8 cellular contexts compared by ENCODE assay signal in the genomic region with DNA sequence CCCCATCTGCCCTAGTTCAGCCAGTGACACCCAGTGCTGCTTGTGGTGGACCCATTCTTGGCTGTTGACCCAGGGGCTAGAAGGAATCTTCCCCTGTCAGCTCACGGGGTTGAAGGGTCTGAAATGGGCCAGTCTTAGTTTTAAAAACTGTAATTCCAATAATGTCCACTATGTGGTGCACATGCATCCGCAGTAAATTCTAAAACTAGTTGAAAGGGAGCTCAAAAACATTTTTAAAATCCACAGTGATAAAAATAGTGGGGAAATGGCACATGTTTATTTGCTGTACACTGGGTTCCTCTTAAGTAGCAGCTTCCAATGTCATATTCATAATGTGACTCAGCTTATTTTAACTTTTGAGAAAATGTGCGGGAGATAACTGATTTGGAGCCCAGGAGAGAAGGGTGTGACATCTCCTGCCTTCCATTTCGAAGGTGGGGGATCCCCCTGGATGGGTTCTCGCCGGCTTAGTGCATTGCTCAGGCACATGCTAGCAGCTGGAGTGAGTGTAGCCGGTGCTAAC. TPM values are rescaled to one million over a fixed set of nuclear protein-coding genes. Genes with fewer than 3 reads are reported as not detected.
DNase-seq lines count a peak whose midpoint lies in the region; ATAC-seq and TF ChIP-seq lines count a peak whose summit lies in the region.

No MANE protein-coding gene starts in this region.

- H3K27ac Mint-ChIP-seq in naive thymus-derived CD8-positive, alpha-beta T cell = peak overlapping the region in 1 of 10 donors; percentile 81

- no peaks in the 10 kb centered on the region for H3K36me3 Mint-ChIP-seq in naive thymus-derived CD8-positive, alpha-beta T cell

- TF ChIP-seq POLR2A in esophagus squamous epithelium (IDR thresholded peaks at IDR 0.05) = no peak

- peak; percentile 77 to 79 for ATAC-seq in naive thymus-derived CD8-positive, alpha-beta T cell
- no peak for ATAC-seq in GM18517 (IDR thresholded peaks at IDR 0.05; ENCODE audit: unreplicated experiment)
- ATAC-seq in HG02571 (IDR thresholded peaks at IDR 0.05; ENCODE audit: unreplicated experiment) = no peak

- no peaks in the 10 kb centered on the region for H3K9me3 Mint-ChIP-seq in naive thymus-derived CD8-positive, alpha-beta T cell

- POLR2A ChIA-PET in naive thymus-derived CD8-positive, alpha-beta T cell (lab: Charles Lee) = interaction anchor here (1.5 to 2.1 kb wide), 4 partner anchors 44 to 63 kb away, joined by 6 to 27 read pairs (median 12); a partner anchor contains a TSS

- no peaks in the 10 kb centered on the region for H3K9me3 ChIP-seq in esophagus squamous epithelium

- 8% methylated on average over 7 of the region's 7 CpGs for WGBS in esophagus squamous epithelium, 2 donors

- peak overlapping the region in 1 of 4 donors; percentile 17 for H3K4me3 ChIP-seq in esophagus squamous epithelium

- peaks cover 3 to 36% (median 15%) of the 10 kb centered on the region in 3 donors for H3K4me1 ChIP-seq in esophagus squamous epithelium

- H3K4me3 Mint-ChIP-seq in naive thymus-derived CD8-positive, alpha-beta T cell = no peak overlapping the region

- H3K36me3 ChIP-seq in esophagus squamous epithelium = peaks cover 0 to 85% (median 3%) of the 10 kb centered on the region in 3 donors

- H3K4me1 Mint-ChIP-seq in naive thymus-derived CD8-positive, alpha-beta T cell = peaks cover 6 to 14% (median 12%) of the 10 kb centered on the region in 4 donors

- peak overlapping the region in 3 of 4 donors; percentile 55 to 84 (median 69) for H3K27ac ChIP-seq in esophagus squamous epithelium

- TF ChIP-seq CTCF in LNCAP (IDR thresholded peaks at IDR 0.05) = peak; percentile 64
- TF ChIP-seq CTCF in esophagus squamous epithelium (IDR thresholded peaks at IDR 0.05) = peak; percentile 65 to 85 (median 75)

- peak; percentile 63 for DNase-seq in activated CD8-positive, alpha-beta memory T cell treated with anti-CD3 and anti-CD28 coated beads for 24 hours
- DNase-seq in activated CD8-positive, alpha-beta memory T cell treated with anti-CD3 and anti-CD28 coated beads, Interleukin-2, amount 50 U/mL, for 48 hours = no peak
- peak; percentile 31 for DNase-seq in SW480 (ENCODE audit: low spot score)
- DNase-seq in esophagus squamous epithelium (lab: John Stamatoyannopoulos, UW) = no peak
- DNase-seq in naive thymus-derived CD8-positive, alpha-beta T cell = peak in 6 of 10 donors; percentile 12 to 71 (median 38)

- peaks cover 0 to 12% (median 5%) of the 10 kb centered on the region in 5 donors for H3K27me3 Mint-ChIP-seq in naive thymus-derived CD8-positive, alpha-beta T cell

- H3K27me3 ChIP-seq in esophagus squamous epithelium = no peaks in the 10 kb centered on the region

- intact Hi-C loops in esophagus squamous epithelium (cut with DNase I) = no loop called here

RNA-seq across cellular contexts. Expression of a gene that starts 32.8 kb away (rescaled TPM):
- total RNA-seq in esophagus squamous epithelium = 100 to 1,000 TPM in 3 of 4 donors, 10 to 100 TPM in 1; 76.3 to 192 (median 115) TPM
- total RNA-seq in naive thymus-derived CD8-positive, alpha-beta T cell = under 1 TPM in 1 of 2 experiments, not detected in 1; 0.47 TPM
- under 1 TPM in 1 of 3 donors, not detected in 2; 0.05 TPM for polyA plus RNA-seq in naive thymus-derived CD8-positive, alpha-beta T cell

RNA-seq across cellular contexts. Expression of a gene that starts 59.1 kb away (rescaled TPM):
- 10 to 100 TPM in 2 of 4 donors, 1 to 10 TPM in 2; 2.2 to 13.2 (median 8.2) TPM for total RNA-seq in esophagus squamous epithelium
- 10 to 100 TPM in 1 of 2 experiments, 1 to 10 TPM in 1; 6.5 to 10.8 TPM for total RNA-seq in naive thymus-derived CD8-positive, alpha-beta T cell
- 1 to 10 TPM; 1.3 to 4.3 (median 2.1) TPM for polyA plus RNA-seq in naive thymus-derived CD8-positive, alpha-beta T cell

Comparison
In these comparisons a context has a peak if more than half of its experiments do, and no peak if none do; other contexts are left out.
1. DNase-seq: peak in activated CD8-positive, alpha-beta memory T cell treated with anti-CD3 and anti-CD28 coated beads for 24 hours (single experiment), SW480 (single experiment) and naive thymus-derived CD8-positive, alpha-beta T cell (6 of 10); none in activated CD8-positive, alpha-beta memory T cell treated with anti-CD3 and anti-CD28 coated beads, Interleukin-2, amount 50 U/mL, for 48 hours (single experiment) and esophagus squamous epithelium (single experiment).
2. ATAC-seq: peak in naive thymus-derived CD8-positive, alpha-beta T cell (2 of 2); none in GM18517 (single experiment) and HG02571 (single experiment).
3. RNA of a gene that starts 32.8 kb away (total RNA-seq): 76.3 to 192 TPM in esophagus squamous epithelium; 0.47 TPM in naive thymus-derived CD8-positive, alpha-beta T cell; every median in the first group is over 10 times any median in the second.